ENCODE assay signal across 17 cellular contexts in genomic region chr20:44678247-44678646, GRCh38. TPM values are rescaled to one million over a fixed set of nuclear protein-coding genes. Genes with fewer than 3 reads are reported as not detected.
DNase-seq lines count a peak whose midpoint lies in the region; TF ChIP-seq lines count a peak whose summit lies in the region.
"Had no signal": no experiment of that assay in that cellular context is flagged by ENCODE, and none has a peak within 500 bp of the region (broad histone marks: within the 10 kb centered on the region; RNA-seq: fewer than 3 reads in every experiment).

No MANE protein-coding gene starts in this region.

- POLR2A ChIA-PET in MCF 10A (lab: Yijun Ruan, JAX), result interaction anchor here (0.7 kb wide), 1 partner anchor 71 kb away, joined by 3 read pairs; no protein-coding TSS in a partner anchor
- POLR2A ChIA-PET in RWPE1 (lab: Yijun Ruan, JAX; ENCODE audit: low non-redundant PET), result no interaction called here

- peak overlapping the region; percentile 43 for H3K27ac Mint-ChIP-seq in MCF 10A (ENCODE audit: low read depth, unreplicated experiment)
- H3K27ac Mint-ChIP-seq in glutamatergic neuron (ENCODE audit: unreplicated experiment), result peak overlapping the region; percentile 90
- peak overlapping the region; percentile 85 for H3K27ac Mint-ChIP-seq in type B pancreatic cell
- H3K27ac Mint-ChIP-seq: activated B cell treated with CpG ODN at 0.5 μM for 24 hours, natural killer cell had no signal

- H3K4me1 ChIP-seq in breast epithelium, result no peaks in the 10 kb centered on the region
- H3K4me1 ChIP-seq: body of pancreas, left ventricle myocardium inferior had no signal

- H3K4me1 Mint-ChIP-seq in MCF 10A (ENCODE audit: insufficient read depth, unreplicated experiment) (peaks cover 4% of the 10 kb centered on the region), glutamatergic neuron (ENCODE audit: low read depth, unreplicated experiment) (peaks cover 10% of the 10 kb centered on the region), type B pancreatic cell (ENCODE audit: unreplicated experiment) (peaks cover 9% of the 10 kb centered on the region)
- H3K4me1 Mint-ChIP-seq: activated B cell treated with CpG ODN at 0.5 μM for 24 hours, natural killer cell had no signal

- intact Hi-C loops in MCF 10A (cut with micrococcal nuclease), result no loop called here
- intact Hi-C loops in breast epithelium (cut with DNase I; ENCODE audit: low total_unique reads), result no loop called here

- H3K9me3 Mint-ChIP-seq in MCF 10A (ENCODE audit: unreplicated experiment), result no peaks in the 10 kb centered on the region
- peaks cover 3% of the 10 kb centered on the region for H3K9me3 Mint-ChIP-seq in glutamatergic neuron (ENCODE audit: unreplicated experiment)
- H3K9me3 Mint-ChIP-seq in type B pancreatic cell, result no peaks in the 10 kb centered on the region
- H3K9me3 Mint-ChIP-seq: activated B cell treated with CpG ODN at 0.5 μM for 24 hours, natural killer cell had no signal

- DNase-seq in MCF 10A (ENCODE audit: unreplicated experiment) (no peak), breast epithelium (ENCODE audit: low spot score in 2 of 2) (no peak), RWPE1 (ENCODE audit: low spot score) (peak; percentile 62), glutamatergic neuron (no peak), type B pancreatic cell (ENCODE audit: extremely low spot score, unreplicated experiment) (no peak), NOMO-1 treated with DMSO at 0.1 percent for 48 hours (lab: John Stamatoyannopoulos, UW; ENCODE audit: unreplicated experiment) (no peak), GF-D8 (lab: John Stamatoyannopoulos, UW) (no peak), HK-2 (ENCODE audit: unreplicated experiment) (no peak)
- DNase-seq: activated B cell treated with CpG ODN at 0.5 μM for 24 hours; activated effector memory CD4-positive, alpha-beta T cell treated with anti-CD3 and anti-CD28 coated beads, Interleukin-2, amount 50 U/mL, for 16 hours; body of pancreas; left ventricle myocardium inferior; natural killer cell; NCI-H1417; NCI-H446 treated with DMSO at 0.1 percent for 48 hours; stimulated activated CD4-positive, alpha-beta T cell treated with anti-CD3 and anti-CD28 coated beads, Interleukin-4, amount 100 ng/mL, for 1 hour had no signal

- no peaks in the 10 kb centered on the region for H3K36me3 ChIP-seq in breast epithelium
- H3K36me3 ChIP-seq: left ventricle myocardium inferior, thoracic aorta had no signal

- no peak for TF ChIP-seq CTCF in MCF 10A (IDR thresholded peaks at IDR 0.05; ENCODE audit: unreplicated experiment)
- TF ChIP-seq CTCF in breast epithelium (IDR thresholded peaks at IDR 0.05), result no peak
- TF ChIP-seq CTCF in RWPE1 (conservative IDR thresholded peaks at IDR 0.05; ENCODE audit: low read depth), result no peak
- no peak for TF ChIP-seq CTCF in glutamatergic neuron (IDR thresholded peaks at IDR 0.05; ENCODE audit: partially characterized antibody, unreplicated experiment)
- no peak for TF ChIP-seq CTCF in type B pancreatic cell (conservative IDR thresholded peaks at IDR 0.05)

- CTCF ChIA-PET in MCF 10A (lab: Yijun Ruan, JAX) (interaction anchor here (0.7 to 1.3 kb wide), 4 partner anchors 55 to 205 kb away, joined by 3 to 8 read pairs (median 6); no protein-coding TSS in a partner anchor), RWPE1 (lab: Yijun Ruan, JAX) (interaction anchor here (0.7 to 1.0 kb wide), 4 partner anchors 57 to 488 kb away, joined by 3 to 4 read pairs (median 3); no protein-coding TSS in a partner anchor)

- H3K27ac ChIP-seq in breast epithelium, result no peak overlapping the region
- peak overlapping the region; percentile 38 for H3K27ac ChIP-seq in RWPE1
- H3K27ac ChIP-seq: body of pancreas, left ventricle myocardium inferior, thoracic aorta had no signal

- no peaks in the 10 kb centered on the region for H3K36me3 Mint-ChIP-seq in MCF 10A (ENCODE audit: insufficient read depth, unreplicated experiment)
- no peaks in the 10 kb centered on the region for H3K36me3 Mint-ChIP-seq in glutamatergic neuron (ENCODE audit: unreplicated experiment)
- no peaks in the 10 kb centered on the region for H3K36me3 Mint-ChIP-seq in type B pancreatic cell
- H3K36me3 Mint-ChIP-seq: natural killer cell had no signal

- no peak overlapping the region for H3K4me3 ChIP-seq in breast epithelium
- H3K4me3 ChIP-seq: body of pancreas, left ventricle myocardium inferior, thoracic aorta had no signal

- no TSS peak for BruUV-seq in MCF 10A (replicated peaks; lab: Mats Ljungman, UMichigan)

- no peak for TF ChIP-seq POLR2A in breast epithelium (IDR thresholded peaks at IDR 0.05)

- no peak overlapping the region for H3K4me3 Mint-ChIP-seq in MCF 10A (ENCODE audit: unreplicated experiment)
- H3K4me3 Mint-ChIP-seq in glutamatergic neuron (ENCODE audit: unreplicated experiment), result peak overlapping the region; percentile 9
- H3K4me3 Mint-ChIP-seq in type B pancreatic cell, result peak overlapping the region; percentile 58
- H3K4me3 Mint-ChIP-seq: activated B cell treated with CpG ODN at 0.5 μM for 24 hours, natural killer cell had no signal

- no peaks in the 10 kb centered on the region for H3K27me3 ChIP-seq in breast epithelium
- H3K27me3 ChIP-seq: body of pancreas had no signal

- no peaks in the 10 kb centered on the region for H3K9me3 ChIP-seq in breast epithelium
- H3K9me3 ChIP-seq: body of pancreas, left ventricle myocardium inferior, thoracic aorta had no signal

- no peaks in the 10 kb centered on the region for H3K27me3 Mint-ChIP-seq in MCF 10A (ENCODE audit: insufficient read depth, unreplicated experiment)
- H3K27me3 Mint-ChIP-seq in glutamatergic neuron (ENCODE audit: unreplicated experiment), result peaks cover 2% of the 10 kb centered on the region
- H3K27me3 Mint-ChIP-seq in type B pancreatic cell, result no peaks in the 10 kb centered on the region
- H3K27me3 Mint-ChIP-seq: activated B cell treated with CpG ODN at 0.5 μM for 24 hours had no signal

RNA-seq across cellular contexts. Expression of gene ADA, which starts 26.7 kb away (rescaled TPM):
- 5.1 and 6.0 TPM in 2 replicates for total RNA-seq in MCF 10A (2022)
- total RNA-seq in breast epithelium, result 10 to 100 TPM in 2 of 3 donors, 1 to 10 TPM in 1; 5.7 to 46.2 (median 11.5) TPM
- 3.1 TPM for total RNA-seq in glutamatergic neuron (ENCODE audit: unreplicated experiment)
- total RNA-seq in type B pancreatic cell (ENCODE audit: low replicate concordance), result 7.5 and 15.1 TPM in 2 replicates

RNA-seq across cellular contexts. Expression of gene CCN5, which starts 36.9 kb away (rescaled TPM):
- 0.93 and 1.4 TPM in 2 replicates for total RNA-seq in MCF 10A (2022)
- 1,000 to 10,000 TPM in 1 of 3 donors, 10 to 100 TPM in 2; 16.1 to 1,283 (median 39.0) TPM for total RNA-seq in breast epithelium
- not detected for total RNA-seq in glutamatergic neuron (ENCODE audit: unreplicated experiment)
- total RNA-seq in type B pancreatic cell (ENCODE audit: low replicate concordance), result not detected in 2 replicates
- total RNA-seq: activated B cell treated with CpG ODN at 0.5 μM for 24 hours, natural killer cell had no signal
